ENCODE assay signal across 17 cellular contexts in genomic region chr10:131569851-131570715, GRCh38.
DNase-seq lines count a peak whose midpoint lies in the region; ATAC-seq and TF ChIP-seq lines count a peak whose summit lies in the region.
"Had no signal": no experiment of that assay in that cellular context is flagged by ENCODE, and none has a peak within 500 bp of the region (broad histone marks: within the 10 kb centered on the region; RNA-seq: fewer than 3 reads in every experiment).

No MANE protein-coding gene starts in this region.

- CTCF ChIA-PET in A673 (lab: Charles Lee), result no interaction called here

- peaks cover 4% of the 10 kb centered on the region for H3K9me3 Mint-ChIP-seq in stimulated activated effector memory CD8-positive, alpha-beta T cell treated with anti-CD3 and anti-CD28 coated beads, Interleukin-12 subunit alpha, Interleukin-12 subunit beta, amount 100 ng/mL, for 72 hours

- TF ChIP-seq CTCF in A673 (conservative IDR thresholded peaks at IDR 0.05; ENCODE audit: low read depth, low read length) (peak; percentile 60), GM12873 (IDR thresholded peaks at IDR 0.05; ENCODE audit: insufficient read depth, low read depth, low read length, missing control alignments) (peak; percentile 42), body of pancreas (IDR thresholded peaks at IDR 0.05) (no peak)

- no peak overlapping the region for H2BK15ac ChIP-seq in mesendoderm (replicated peaks; ENCODE audit: low read depth)

- H3K79me1 ChIP-seq in mesendoderm (ENCODE audit: low read length), result no peaks in the 10 kb centered on the region

- TF ChIP-seq POLR2A in body of pancreas (IDR thresholded peaks at IDR 0.05), result no peak

- H3K4me1 ChIP-seq in A673 (ENCODE audit: insufficient read depth, low read length, poor library complexity, severe bottlenecking), result peaks cover 5% of the 10 kb centered on the region
- no peaks in the 10 kb centered on the region for H3K4me1 ChIP-seq in mesendoderm (ENCODE audit: control insufficient read depth, low read depth, low read length)
- no peaks in the 10 kb centered on the region for H3K4me1 ChIP-seq in body of pancreas
- H3K4me1 ChIP-seq: breast epithelium, left lung had no signal

- no peaks in the 10 kb centered on the region for H3K4me1 Mint-ChIP-seq in stimulated activated effector memory CD8-positive, alpha-beta T cell treated with anti-CD3 and anti-CD28 coated beads, Interleukin-12 subunit alpha, Interleukin-12 subunit beta, amount 100 ng/mL, for 72 hours
- H3K4me1 Mint-ChIP-seq: activated naive CD8-positive, alpha-beta T cell treated with anti-CD3 and anti-CD28 coated beads for 36 hours had no signal

- no peak overlapping the region for H3K4me2 ChIP-seq in mesendoderm (ENCODE audit: low read length)

- POLR2A ChIA-PET in A673 (lab: Charles Lee; ENCODE audit: low non-redundant PET), result no interaction called here

- H3K36me3 Mint-ChIP-seq in stimulated activated effector memory CD8-positive, alpha-beta T cell treated with anti-CD3 and anti-CD28 coated beads, Interleukin-12 subunit alpha, Interleukin-12 subunit beta, amount 100 ng/mL, for 72 hours, result no peaks in the 10 kb centered on the region
- H3K36me3 Mint-ChIP-seq: activated naive CD8-positive, alpha-beta T cell treated with anti-CD3 and anti-CD28 coated beads for 36 hours had no signal

- intact Hi-C loops in A673 (cut with micrococcal nuclease; ENCODE audit: unreplicated experiment) (no loop called here), body of pancreas (cut with DNase I) (no loop called here)

- H3K56ac ChIP-seq in mesendoderm (ENCODE audit: low read length), result no peak overlapping the region

- H3K4me3 Mint-ChIP-seq in stimulated activated effector memory CD8-positive, alpha-beta T cell treated with anti-CD3 and anti-CD28 coated beads, Interleukin-12 subunit alpha, Interleukin-12 subunit beta, amount 100 ng/mL, for 72 hours, result no peak overlapping the region
- H3K4me3 Mint-ChIP-seq: activated naive CD8-positive, alpha-beta T cell treated with anti-CD3 and anti-CD28 coated beads for 36 hours had no signal

- H3K18ac ChIP-seq in mesendoderm (ENCODE audit: low read length), result no peak overlapping the region

- ATAC-seq in body of pancreas, result no peak
- no peak for ATAC-seq in stimulated activated effector memory CD8-positive, alpha-beta T cell treated with anti-CD3 and anti-CD28 coated beads, Interleukin-12 subunit alpha, Interleukin-12 subunit beta, amount 100 ng/mL, for 72 hours
- ATAC-seq: activated CD4-positive, CD25-positive, alpha-beta regulatory T cell treated with anti-CD3 and anti-CD28 coated beads, Interleukin-2, amount 50 U/mL, for 24 hours; left lung had no signal

- H3K27ac Mint-ChIP-seq in stimulated activated effector memory CD8-positive, alpha-beta T cell treated with anti-CD3 and anti-CD28 coated beads, Interleukin-12 subunit alpha, Interleukin-12 subunit beta, amount 100 ng/mL, for 72 hours, result no peak overlapping the region
- H3K27ac Mint-ChIP-seq: activated naive CD8-positive, alpha-beta T cell treated with anti-CD3 and anti-CD28 coated beads for 36 hours had no signal

- H3K9me3 ChIP-seq in A673 (ENCODE audit: low read depth, low read length, poor library complexity, severe bottlenecking), result no peaks in the 10 kb centered on the region
- H3K9me3 ChIP-seq in body of pancreas, result no peaks in the 10 kb centered on the region
- H3K9me3 ChIP-seq: breast epithelium had no signal

- no peak overlapping the region for H2BK5ac ChIP-seq in mesendoderm (ENCODE audit: low read length)

- BruUV-seq in A673 (replicated peaks; lab: Mats Ljungman, UMichigan), result no TSS peak

- H4K5ac ChIP-seq in mesendoderm (ENCODE audit: low read length), result no peak overlapping the region

- DNase-seq in A673 (ENCODE audit: low spot score) (peak; percentile 26), SK-MEL-5 (ENCODE audit: low read depth, low spot score) (peak; percentile 22), mesendoderm (peak; percentile 57), body of pancreas (no peak), cortex of kidney (lab: John Stamatoyannopoulos, UW) (no peak), DMS79 (lab: John Stamatoyannopoulos, UW) (no peak)
- no peak for DNase-seq in stimulated activated effector memory CD8-positive, alpha-beta T cell treated with anti-CD3 and anti-CD28 coated beads, Interleukin-12 subunit alpha, Interleukin-12 subunit beta, amount 100 ng/mL, for 72 hours (ENCODE audit: low spot score in 2 of 2)
- DNase-seq: activated naive CD8-positive, alpha-beta T cell treated with anti-CD3 and anti-CD28 coated beads for 36 hours; activated T-cell treated with anti-CD3 and anti-CD28 coated beads, Interleukin-2, amount 50 U/mL, for 1 hour; effector CD4-positive, alpha-beta T cell; NCI-H2029 treated with DMSO at 0.1 percent for 48 hours; stimulated activated CD4-positive, alpha-beta T cell treated with anti-CD3 and anti-CD28 coated beads, Interleukin-15, amount 100 ng/mL, for 24 hours; T-helper 1 cell had no signal

- no peaks in the 10 kb centered on the region for H3K79me2 ChIP-seq in mesendoderm (ENCODE audit: control insufficient read depth, insufficient read depth, low read length)

- no peak overlapping the region for H3K9ac ChIP-seq in mesendoderm (ENCODE audit: low read length)

- no peak overlapping the region for H4K8ac ChIP-seq in mesendoderm (ENCODE audit: low read depth, low read length)

- no peak overlapping the region for H2BK120ac ChIP-seq in mesendoderm (ENCODE audit: low read depth, low read length)

- H3K4ac ChIP-seq in mesendoderm (ENCODE audit: low read depth, low read length), result no peak overlapping the region

- H3K27me3 ChIP-seq in A673 (replicated peaks; ENCODE audit: insufficient read depth, low read depth, low read length, poor library complexity) (no peaks in the 10 kb centered on the region), mesendoderm (ENCODE audit: insufficient read depth, low read length, poor library complexity) (no peaks in the 10 kb centered on the region), body of pancreas (no peaks in the 10 kb centered on the region)

- H3K23ac ChIP-seq in mesendoderm (ENCODE audit: low read length), result no peak overlapping the region

- H3K27ac ChIP-seq in A673 (ENCODE audit: low read depth, low read length, poor library complexity, severe bottlenecking) (no peak overlapping the region), mesendoderm (ENCODE audit: low read depth, low read length) (no peak overlapping the region), body of pancreas (no peak overlapping the region)
- H3K27ac ChIP-seq: breast epithelium, left lung had no signal

- H3K36me3 ChIP-seq in A673 (ENCODE audit: insufficient read depth, low read length, poor library complexity, severe bottlenecking), result no peaks in the 10 kb centered on the region
- no peaks in the 10 kb centered on the region for H3K36me3 ChIP-seq in mesendoderm (ENCODE audit: control insufficient read depth, insufficient read depth, low read length)
- no peaks in the 10 kb centered on the region for H3K36me3 ChIP-seq in body of pancreas (replicated peaks in 1 of 2; ENCODE audit: insufficient read depth in 1 of 2, low read depth in 2 of 2)
- H3K36me3 ChIP-seq: breast epithelium, left lung had no signal

- no peak overlapping the region for H3K4me3 ChIP-seq in A673 (ENCODE audit: low read depth, low read length, poor library complexity, severe bottlenecking)
- no peak overlapping the region for H3K4me3 ChIP-seq in mesendoderm (ENCODE audit: low read length)
- H3K4me3 ChIP-seq in body of pancreas, result no peak overlapping the region
- H3K4me3 ChIP-seq: breast epithelium, left lung had no signal

- in situ Hi-C loops in SK-MEL-5 (cut with HindIII; ENCODE audit: low pct_unique_long_range_greater_than_20kb, low sequenced_read_pairs), result no loop called here

- no CpG with 5 or more reads among the region's 21 CpGs for WGBS in mesendoderm (ENCODE audit: extremely low coverage, insufficient coverage, low lambda C conversion rate)
- 58 to 73% methylated on average over 12 to 21 of the region's 21 CpGs for WGBS in body of pancreas, 2 donors

- H2AK5ac ChIP-seq in mesendoderm (ENCODE audit: low read length), result no peak overlapping the region

Comparison
In these comparisons a context has a peak if more than half of its experiments do, and no peak if none do; other contexts are left out.
1. DNase-seq: peak in A673 (single experiment), SK-MEL-5 (single experiment) and mesendoderm (single experiment); none in body of pancreas (0 of 4), cortex of kidney (single experiment), DMS79 (single experiment) and stimulated activated effector memory CD8-positive, alpha-beta T cell treated with anti-CD3 and anti-CD28 coated beads, Interleukin-12 subunit alpha, Interleukin-12 subunit beta, amount 100 ng/mL, for 72 hours (0 of 2).
2. CTCF ChIP-seq: peak in A673 (single experiment) and GM12873 (single experiment); none in body of pancreas (0 of 7).